In the genomic region with DNA sequence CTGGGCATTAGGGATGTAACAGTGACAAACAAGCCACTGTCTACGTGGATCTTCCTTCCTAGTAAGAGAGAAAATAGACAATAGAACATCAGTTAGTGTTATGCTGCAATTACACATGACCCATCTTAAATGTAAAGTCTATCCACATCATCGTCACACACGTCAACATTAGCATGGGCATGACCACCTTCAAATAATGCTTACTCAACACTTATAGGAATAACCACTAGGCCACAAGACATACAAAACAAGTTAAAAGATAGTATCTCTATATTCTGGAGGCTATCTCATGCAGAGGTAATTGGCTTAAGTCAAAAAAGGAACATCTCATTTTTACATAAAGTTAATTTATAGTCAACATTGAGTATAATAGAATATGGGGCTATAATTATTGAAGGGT, we compare ENCODE assay signal across 8 cellular contexts.
"Had no signal": no experiment of that assay in that cellular context is flagged by ENCODE, and none has a peak within 500 bp of the region (broad histone marks: within the 10 kb centered on the region; RNA-seq: fewer than 3 reads in every experiment).

No MANE protein-coding gene starts in this region.

- H3K4me3 ChIP-seq: GM23338 had no signal

- H3K9ac ChIP-seq: KMS-11 had no signal

- H3K9me3 Mint-ChIP-seq: GM23338, H9 had no signal

- FAIRE-seq: H1, H54, HTR-8/SVneo had no signal

- H3K4me2 ChIP-seq: GM23338, KMS-11 had no signal

- H3K27ac Mint-ChIP-seq: GM23338, H9 had no signal

- H2AFZ ChIP-seq: GM23338 had no signal

- H3K4me3 Mint-ChIP-seq: GM23338, H9 had no signal

- H3K4me1 Mint-ChIP-seq: GM23338 had no signal

- DNase-seq: H9, HCEC 1CT, KBM-7 had no signal

- H3K27ac ChIP-seq: KMS-11 had no signal

- ATAC-seq: GM23338 had no signal
